Comparison of ENCODE assay signal across 30 cellular contexts in the genomic region with DNA sequence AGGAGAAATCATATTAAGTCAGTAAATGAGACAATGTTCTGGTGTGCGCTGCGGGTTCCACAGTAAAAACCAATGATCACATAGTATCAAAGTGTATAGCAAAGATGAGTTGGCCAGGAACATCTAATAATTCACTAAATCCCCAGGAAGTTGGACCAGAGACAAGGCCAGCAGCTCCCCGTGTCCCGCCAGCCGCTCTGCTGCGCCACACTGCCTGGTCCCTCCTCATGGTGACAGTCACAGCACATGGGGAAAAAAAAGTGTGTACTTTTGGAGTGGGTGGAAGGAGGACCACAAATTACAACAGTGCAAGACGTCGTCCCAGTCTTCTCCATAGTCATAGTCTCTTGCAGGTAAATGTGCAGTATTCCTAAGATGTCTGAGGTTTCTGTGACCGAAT.
"Had no signal": no experiment of that assay in that cellular context is flagged by ENCODE, and none has a peak within 500 bp of the region (broad histone marks: within the 10 kb centered on the region; RNA-seq: fewer than 3 reads in every experiment).

No MANE protein-coding gene starts in this region.

- H3K9me3 ChIP-seq: MG63, SJCRH30, SK-N-SH had no signal

- FAIRE-seq: RCC 7860 had no signal

- H3K9ac ChIP-seq: SK-N-SH had no signal

- H3K27me3 ChIP-seq: MG63 had no signal

- H3K36me3 ChIP-seq: MG63, SJCRH30 had no signal

- H3K27ac ChIP-seq: PC-9, RWPE1, SJCRH30 had no signal

- H3K4me2 ChIP-seq: PC-9, SK-N-SH had no signal

- ATAC-seq: Panc1, Right ventricle myocardium inferior had no signal

- H2AFZ ChIP-seq: PC-9 had no signal

- DNase-seq: Karpas-422, MG63, MV-4-11, NCI-H1092, NCI-H1105, NCI-H1417 treated with DMSO at 0.1 percent for 48 hours, NCI-H1436 treated with DMSO at 0.1 percent for 48 hours, NCI-H1694 treated with DMSO at 0.1 percent for 48 hours, NCI-H187 treated with DMSO at 0.1 percent for 48 hours, NCI-H2029, NCI-H2081, NCI-H2171 treated with DMSO at 0.1 percent for 48 hours, NCI-H2227 treated with DMSO at 0.1 percent for 48 hours, NCI-H345, NCI-H446, NCI-H510A treated with DMSO at 0.1 percent for 48 hours, NCI-H524 treated with DMSO at 0.1 percent for 48 hours, NCI-H526 treated with DMSO at 0.1 percent for 48 hours, NCI-H774, PC-9, SHP77, SIG-M5, SJCRH30, SK-N-SH, SW 1271, T-helper 1 cell had no signal

- H3K4me3 ChIP-seq: MG63, PC-9, SJCRH30 had no signal

- H3K4me1 ChIP-seq: SJCRH30 had no signal
